In the genomic region with DNA sequence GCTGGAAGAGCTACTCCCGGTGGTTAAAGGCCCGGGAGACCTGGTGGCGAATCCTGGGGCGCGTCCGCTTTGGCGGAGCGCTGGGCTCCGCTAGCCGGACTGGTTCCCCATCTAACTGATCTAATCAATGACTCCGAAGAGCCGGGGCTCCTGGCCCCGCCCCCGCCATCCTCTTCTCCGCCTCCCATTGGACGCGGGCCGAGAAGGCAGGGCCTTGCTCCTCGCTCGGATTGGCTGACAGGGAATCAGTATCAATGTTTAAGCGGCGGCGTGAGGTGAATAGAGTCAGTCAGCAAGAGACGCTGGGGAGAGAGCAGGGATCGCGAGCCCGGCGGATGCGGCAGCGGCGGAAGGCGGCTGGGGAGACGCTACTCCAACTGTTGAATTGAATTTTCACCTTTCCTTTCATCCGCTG, we compare ENCODE assay signal across 8 cellular contexts. TPM values are rescaled to one million over a fixed set of nuclear protein-coding genes. Genes with fewer than 3 reads are reported as not detected.
DNase-seq lines count a peak whose midpoint lies in the region; ATAC-seq and TF ChIP-seq lines count a peak whose summit lies in the region.

No MANE protein-coding gene starts in this region.

- H3K9me3 ChIP-seq in ectodermal cell (ENCODE audit: control insufficient read depth, low read length) (no peaks in the 10 kb centered on the region), left lung (no peaks in the 10 kb centered on the region)

- DNase-seq in D341Med (ENCODE audit: low spot score) (peak; percentile 93), T-helper 9 cell (peak; percentile 27), left lung (peak; percentile 53 to 83), NCI-H1694 treated with DMSO at 0.1 percent for 48 hours (lab: John Stamatoyannopoulos, UW) (no peak)
- DNase-seq in stimulated activated CD8-positive, alpha-beta memory T cell treated with anti-CD3 and anti-CD28 coated beads, Interleukin-4, amount 100 ng/mL, for 48 hours: peak; percentile 50

- peaks cover 70% of the 10 kb centered on the region for H3K27me3 ChIP-seq in ectodermal cell (ENCODE audit: control insufficient read depth, insufficient read depth, low read length, poor library complexity, severe bottlenecking)
- peaks cover 50 to 82% of the 10 kb centered on the region in 2 donors for H3K27me3 ChIP-seq in left lung

- no peak for TF ChIP-seq CTCF in left lung (IDR thresholded peaks at IDR 0.05)

- intact Hi-C loops in left lung (cut with DNase I): no loop called here

- WGBS in ectodermal cell, 2 experiments: 0% methylated on average over 34 of the region's 34 CpGs

- H3K27ac ChIP-seq in ectodermal cell (ENCODE audit: insufficient read depth, low read depth, low read length, poor library complexity, severe bottlenecking) (no peak overlapping the region), left lung (peak overlapping the region in 1 of 2 donors; percentile 55)

- H3K36me3 ChIP-seq in ectodermal cell (ENCODE audit: control insufficient read depth, insufficient read depth, low read length) (no peaks in the 10 kb centered on the region), left lung (no peaks in the 10 kb centered on the region)

- ATAC-seq in HG03460 (IDR thresholded peaks at IDR 0.05; ENCODE audit: unreplicated experiment) (peak; percentile 41), left lung (peak; percentile 57), GM18867 (IDR thresholded peaks at IDR 0.05; ENCODE audit: unreplicated experiment) (no peak)

- H3K4me1 ChIP-seq in ectodermal cell (ENCODE audit: control insufficient read depth, insufficient read depth, low read length) (peaks cover 11% of the 10 kb centered on the region), left lung (peaks cover 21 to 28% of the 10 kb centered on the region in 2 donors)

- H3K4me3 ChIP-seq in ectodermal cell (ENCODE audit: insufficient read depth, low read depth, low read length) (peak overlapping the region; percentile 53), left lung (peak overlapping the region; percentile 33 to 42)

RNA-seq across cellular contexts. Expression of a gene that starts 1.7 kb away (rescaled TPM):
- polyA plus RNA-seq in ectodermal cell (2013, experiment 1 of 4): 2.8 TPM
- polyA plus RNA-seq in ectodermal cell (2013, experiment 2 of 4): 3.8 TPM
- 4.8 TPM for polyA plus RNA-seq in ectodermal cell (2013, experiment 3 of 4)
- polyA plus RNA-seq in ectodermal cell (2013, experiment 4 of 4): 6.3 TPM
- total RNA-seq in left lung: 10 to 100 TPM; 31.5 to 44.1 TPM
